Comparison of ENCODE assay signal across 8 cellular contexts in the genomic region with DNA sequence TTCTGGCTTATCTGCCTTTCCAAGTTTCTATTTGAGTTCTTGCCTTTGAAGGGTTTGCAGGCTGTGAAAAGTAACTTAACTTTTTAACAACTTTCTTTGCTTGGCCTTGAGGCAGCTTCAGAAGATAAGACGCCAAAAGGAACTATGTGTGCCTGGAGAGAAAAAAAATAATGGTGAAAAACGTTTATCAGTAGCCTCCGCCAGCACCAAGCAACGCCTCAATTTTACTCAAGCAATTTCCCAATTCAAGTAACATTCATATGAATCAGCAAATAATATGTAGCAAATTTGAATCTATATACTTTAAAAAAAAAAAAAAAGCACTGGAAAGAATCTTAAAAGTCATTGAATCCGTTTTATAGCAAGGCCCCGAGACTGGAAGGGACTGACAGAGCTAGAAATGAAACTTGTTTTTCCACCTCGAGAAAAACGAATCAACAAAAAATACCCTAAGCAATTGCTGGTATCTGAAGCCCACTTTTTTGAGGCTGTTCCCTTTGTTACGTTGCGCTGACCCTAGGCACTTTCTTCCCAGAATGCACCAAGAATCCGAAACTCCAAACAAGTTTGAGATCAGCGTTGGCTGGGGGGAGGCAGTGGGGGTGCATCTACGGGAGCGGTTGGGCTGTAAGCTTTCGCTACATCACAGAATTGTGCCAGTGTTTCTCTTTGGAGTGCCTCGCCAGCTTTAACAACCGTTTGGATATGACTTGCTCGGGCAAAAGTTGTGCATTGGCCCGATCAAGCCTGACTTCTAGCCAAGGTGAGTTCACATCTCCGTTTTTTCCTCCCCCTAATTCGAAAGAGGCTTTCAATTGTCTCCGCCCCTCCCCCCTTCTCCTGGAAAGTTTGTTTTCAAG. TPM values are rescaled to one million over a fixed set of nuclear protein-coding genes. Genes with fewer than 3 reads are reported as not detected.
DNase-seq lines count a peak whose midpoint lies in the region; ATAC-seq, FAIRE-seq and TF ChIP-seq lines count a peak whose summit lies in the region.

No MANE protein-coding gene starts in this region.

- H3K27ac ChIP-seq in pancreas = peak overlapping the region; percentile 92 to 100 (median 98)

- peaks cover 19% of the 10 kb centered on the region for H3K4me1 Mint-ChIP-seq in activated CD4-positive, alpha-beta memory T cell treated with anti-CD3 and anti-CD28 coated beads for 36 hours (ENCODE audit: low read depth)

- peak overlapping the region; percentile 86 for H3K4me3 Mint-ChIP-seq in activated CD4-positive, alpha-beta memory T cell treated with anti-CD3 and anti-CD28 coated beads for 36 hours

- CTCF ChIA-PET in HEK293T (lab: Yijun Ruan, JAX) = interaction anchor here (0.6 kb wide), 1 partner anchor 16 kb away, joined by 3 read pairs; no protein-coding TSS in a partner anchor
- CTCF ChIA-PET in activated CD4-positive, alpha-beta memory T cell treated with anti-CD3 and anti-CD28 coated beads for 36 hours (lab: Charles Lee) = interaction anchor here (0.7 to 4.1 kb wide), 12 partner anchors 13 to 219 kb away, joined by 3 to 29 read pairs (median 8); no protein-coding TSS in a partner anchor

- in situ Hi-C loops in GM13977 (cut with MboI; ENCODE audit: low pct_unique_long_range_greater_than_20kb, low sequenced_read_pairs, unreplicated experiment) = no loop called here

- peaks cover 7 to 13% (median 9%) of the 10 kb centered on the region in 3 donors for H3K4me1 ChIP-seq in pancreas

- no peaks in the 10 kb centered on the region for H3K9me3 Mint-ChIP-seq in activated CD4-positive, alpha-beta memory T cell treated with anti-CD3 and anti-CD28 coated beads for 36 hours

- DNase-seq in AG08396 (ENCODE audit: low spot score) (peak; percentile 19), HEK293T (ENCODE audit: extremely low spot score) (peak; percentile 6), fibroblast of mammary gland (ENCODE audit: low read depth) (peak; percentile 66), pancreas (peak in 2 of 6 donors; percentile 33 to 65), NCI-H2227 treated with DMSO at 0.1 percent for 48 hours (lab: John Stamatoyannopoulos, UW) (no peak), superior temporal gyrus (ENCODE audit: extremely low spot score) (no peak), GM13977 (ENCODE audit: low spot score) (no peak)
- DNase-seq in activated CD4-positive, alpha-beta memory T cell treated with anti-CD3 and anti-CD28 coated beads for 36 hours = peak; percentile 64

- H3K36me3 Mint-ChIP-seq in activated CD4-positive, alpha-beta memory T cell treated with anti-CD3 and anti-CD28 coated beads for 36 hours = peaks cover 14% of the 10 kb centered on the region

- TF ChIP-seq CTCF in fibroblast of mammary gland (conservative IDR thresholded peaks at IDR 0.05; ENCODE audit: control insufficient read depth, insufficient read depth, low read depth, low read length) (no peak), pancreas (IDR thresholded peaks at IDR 0.05) (no peak), GM13977 (IDR thresholded peaks at IDR 0.05; ENCODE audit: extremely low read depth, insufficient read depth, missing control alignments) (no peak)

- 3% methylated on average over 22 of the region's 22 CpGs for WGBS in pancreas, 2 donors

- peak in 1 of 4 donors; percentile 1 for ATAC-seq in pancreas

- H3K27me3 ChIP-seq in pancreas = no peaks in the 10 kb centered on the region

- no peaks in the 10 kb centered on the region for H3K9me3 ChIP-seq in pancreas

- H3K27ac Mint-ChIP-seq in activated CD4-positive, alpha-beta memory T cell treated with anti-CD3 and anti-CD28 coated beads for 36 hours = peak overlapping the region; percentile 93

- no peak for FAIRE-seq in pancreas (lab: Jason Lieb, UNC)

- POLR2A ChIA-PET in HEK293T (lab: Yijun Ruan, JAX) = interaction anchor here (0.8 to 2.1 kb wide), 8 partner anchors 37 to 218 kb away, joined by 3 to 10 read pairs (median 4); no protein-coding TSS in a partner anchor
- POLR2A ChIA-PET in activated CD4-positive, alpha-beta memory T cell treated with anti-CD3 and anti-CD28 coated beads for 36 hours (lab: Charles Lee) = interaction anchor here (0.5 to 3.3 kb wide), 15 partner anchors 10 to 214 kb away, joined by 3 to 42 read pairs (median 4); no protein-coding TSS in a partner anchor

- H3K36me3 ChIP-seq in pancreas = no peaks in the 10 kb centered on the region

- peak overlapping the region; percentile 96 for H3K4me3 ChIP-seq in fibroblast of mammary gland (ENCODE audit: control insufficient read depth, low read depth, low read length)
- H3K4me3 ChIP-seq in pancreas = peak overlapping the region; percentile 78 to 90 (median 80)

- intact Hi-C loops in activated CD4-positive, alpha-beta memory T cell treated with anti-CD3 and anti-CD28 coated beads for 36 hours (cut with micrococcal nuclease) = loop anchor here (5.0 kb wide), 2 partner anchors 485 to 875 kb away; partner anchors contain the start of genes METTL4 and NDC80
- intact Hi-C loops in pancreas (cut with DNase I) = no loop called here

- H3K27me3 Mint-ChIP-seq in activated CD4-positive, alpha-beta memory T cell treated with anti-CD3 and anti-CD28 coated beads for 36 hours = no peaks in the 10 kb centered on the region

TF ChIP-seq in HEK293T, 16 proteins besides CTCF, POLR2A, EP300 and RAD21:
- no peak for TF ChIP-seq NFRKB (IDR thresholded peaks at IDR 0.05)
- no peak for TF ChIP-seq SUZ12 (IDR thresholded peaks at IDR 0.05)

RNA-seq across cellular contexts. Expression of gene TGIF1, which starts 2.7 kb away (rescaled TPM):
- 10 to 100 TPM; 45.9 to 51.4 TPM for total RNA-seq in activated CD4-positive, alpha-beta memory T cell treated with anti-CD3 and anti-CD28 coated beads for 36 hours
- 10 to 100 TPM; 12.8 to 40.7 (median 19.9) TPM for total RNA-seq in pancreas
- 10 to 100 TPM; 16.1 to 19.0 TPM for polyA plus RNA-seq in pancreas

Comparison
In these comparisons a context has a peak if more than half of its experiments do, and no peak if none do; other contexts are left out.
1. DNase-seq: peak in AG08396 (single experiment), HEK293T (single experiment), activated CD4-positive, alpha-beta memory T cell treated with anti-CD3 and anti-CD28 coated beads for 36 hours (single experiment) and fibroblast of mammary gland (single experiment); none in NCI-H2227 treated with DMSO at 0.1 percent for 48 hours (single experiment), superior temporal gyrus (single experiment) and GM13977 (single experiment).